22 cellular contexts compared by ENCODE assay signal in the genomic region with DNA sequence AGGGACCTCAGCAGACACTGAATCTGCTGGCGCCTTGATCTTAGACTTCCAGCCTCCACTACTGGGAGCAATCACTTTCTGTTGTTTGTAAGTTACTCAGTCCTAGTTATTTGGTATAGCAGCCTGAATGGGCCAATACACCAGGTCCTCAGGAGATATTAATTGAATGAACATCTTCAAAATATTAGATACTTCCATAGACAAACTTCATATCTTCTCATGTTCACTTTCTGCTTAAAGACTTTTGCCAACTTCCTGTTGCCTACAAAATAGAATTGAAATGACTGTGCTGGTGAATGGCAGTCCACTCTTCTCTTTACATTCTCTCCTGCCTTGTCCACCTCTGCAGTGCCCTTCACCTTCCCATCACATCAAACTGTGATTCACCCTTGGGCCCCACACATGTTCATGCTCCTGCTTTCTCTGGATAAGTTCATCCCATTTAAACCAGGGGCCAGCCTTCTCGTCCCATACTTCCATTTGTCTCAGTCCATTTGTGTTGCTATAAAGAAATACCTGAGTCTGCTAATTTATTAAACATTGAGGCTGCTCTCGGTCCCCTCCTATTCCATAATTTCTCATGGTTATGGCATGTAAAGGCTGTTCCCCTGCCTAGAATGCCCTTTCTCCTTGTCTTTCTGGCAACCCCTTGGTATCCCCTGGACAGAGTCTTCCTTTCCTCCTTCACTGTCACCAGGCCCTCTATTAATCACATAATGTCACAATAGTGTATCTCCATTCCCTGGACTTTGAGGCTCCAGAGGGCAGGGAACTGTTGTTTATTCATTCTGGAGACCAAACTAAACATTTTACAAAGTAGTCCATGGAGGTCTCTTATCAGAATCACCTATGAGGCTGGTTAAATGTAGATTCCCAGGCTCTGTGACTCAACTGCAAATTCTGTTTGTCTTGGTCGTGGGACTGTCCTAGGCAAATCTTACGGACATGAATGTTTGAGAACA.
A peak's percentile ranks its signal among the peaks of the same experiment; 100 is the strongest.
DNase-seq lines count a peak whose midpoint lies in the region; ATAC-seq and TF ChIP-seq lines count a peak whose summit lies in the region.
"Had no signal": no experiment of that assay in that cellular context is flagged by ENCODE, and none has a peak within 500 bp of the region (broad histone marks: within the 10 kb centered on the region; RNA-seq: fewer than 3 reads in every experiment).

No MANE protein-coding gene starts in this region.

- H3K36me3 Mint-ChIP-seq in WTC11 = no peaks in the 10 kb centered on the region

- H3K36me3 ChIP-seq in Loucy (ENCODE audit: insufficient read depth, low read length) = no peaks in the 10 kb centered on the region
- H3K36me3 ChIP-seq in liver (ENCODE audit: control insufficient read depth in 4 of 4, insufficient read depth in 3 of 4, low read depth in 1 of 4, low read length in 3 of 4) = no peaks in the 10 kb centered on the region
- H3K36me3 ChIP-seq in subcutaneous abdominal adipose tissue (ENCODE audit: control insufficient read depth in 5 of 5, insufficient read depth in 5 of 5, low read length in 5 of 5) = no peaks in the 10 kb centered on the region
- H3K36me3 ChIP-seq in body of pancreas (replicated peaks in 1 of 2; ENCODE audit: insufficient read depth in 1 of 2, low read depth in 2 of 2) = no peaks in the 10 kb centered on the region
- H3K36me3 ChIP-seq: HAP-1 had no signal

- no peaks in the 10 kb centered on the region for H3K27me3 Mint-ChIP-seq in WTC11 (ENCODE audit: low read depth)
- H3K27me3 Mint-ChIP-seq: activated CD4-positive, alpha-beta T cell treated with anti-CD3 and anti-CD28 coated beads, Interleukin-2, amount 10 ng/mL, durations not matched to agents 7 days and 5 days; activated CD8-positive, alpha-beta memory T cell treated with anti-CD3 and anti-CD28 coated beads, Interleukin-2, amount 10 ng/mL, durations not matched to agents 7 days and 5 days; central memory CD8-positive, alpha-beta T cell had no signal

- H3K9me3 Mint-ChIP-seq in WTC11 = peaks cover 7% of the 10 kb centered on the region; the same call in 1 of the 2 replicates
- H3K9me3 Mint-ChIP-seq: central memory CD8-positive, alpha-beta T cell had no signal

- no peak overlapping the region for H3K4me3 ChIP-seq in Loucy (ENCODE audit: low read length, poor library complexity, severe bottlenecking)
- H3K4me3 ChIP-seq in liver (ENCODE audit: low read depth in 1 of 3, low read length in 3 of 3) = no peak overlapping the region
- no peak overlapping the region for H3K4me3 ChIP-seq in subcutaneous abdominal adipose tissue (ENCODE audit: low read depth in 1 of 5, low read length in 5 of 5)
- no peak overlapping the region for H3K4me3 ChIP-seq in body of pancreas
- H3K4me3 ChIP-seq: HAP-1 had no signal

- H3K4me1 ChIP-seq in Loucy (ENCODE audit: insufficient read depth, low read length, poor library complexity, severe bottlenecking) (peaks cover 3% of the 10 kb centered on the region), liver (ENCODE audit: control insufficient read depth in 4 of 4, insufficient read depth in 4 of 4, low read length in 3 of 4) (peaks cover 0 to 10% (median 7%) of the 10 kb centered on the region in 4 donors), subcutaneous abdominal adipose tissue (ENCODE audit: control insufficient read depth in 5 of 5, insufficient read depth in 5 of 5, low read length in 5 of 5) (peaks cover 0 to 24% (median 4%) of the 10 kb centered on the region in 5 donors), body of pancreas (peaks cover 7% of the 10 kb centered on the region)

- DNase-seq in WTC11 (ENCODE audit: low spot score) (no peak), body of pancreas (no peak), NCI-H2081 (lab: John Stamatoyannopoulos, UW) (no peak), iPS-NIHi7 (ENCODE audit: extremely low spot score) (no peak)
- DNase-seq: activated CD4-positive, alpha-beta T cell treated with anti-CD3 and anti-CD28 coated beads, Interleukin-2, amount 10 ng/mL, durations not matched to agents 7 days and 5 days; activated CD8-positive, alpha-beta memory T cell treated with anti-CD3 and anti-CD28 coated beads, Interleukin-2, amount 10 ng/mL, durations not matched to agents 7 days and 5 days; activated naive CD4-positive, alpha-beta T cell treated with anti-CD3 and anti-CD28 coated beads, Interleukin-2, amount 10 ng/mL, durations not matched to agents 7 days and 5 days; amniotic stem cell; Karpas-422; NCI-H1092; NCI-H187; NCI-H526; posterior cingulate gyrus; stimulated activated CD8-positive, alpha-beta memory T cell treated with anti-CD3 and anti-CD28 coated beads, Interleukin-4, amount 100 ng/mL, for 48 hours had no signal

- H3K4me1 Mint-ChIP-seq in WTC11 = peaks cover 12% of the 10 kb centered on the region

- H3K4me3 Mint-ChIP-seq in WTC11 = no peak overlapping the region
- H3K4me3 Mint-ChIP-seq: activated CD4-positive, alpha-beta T cell treated with anti-CD3 and anti-CD28 coated beads, Interleukin-2, amount 10 ng/mL, durations not matched to agents 7 days and 5 days; activated CD8-positive, alpha-beta memory T cell treated with anti-CD3 and anti-CD28 coated beads, Interleukin-2, amount 10 ng/mL, durations not matched to agents 7 days and 5 days; activated naive CD4-positive, alpha-beta T cell treated with anti-CD3 and anti-CD28 coated beads, Interleukin-2, amount 10 ng/mL, durations not matched to agents 7 days and 5 days; central memory CD8-positive, alpha-beta T cell; neural crest cell had no signal

- POLR2A ChIA-PET in WTC11 (lab: Charles Lee) = no interaction called here

- CTCF ChIA-PET in WTC11 (lab: Charles Lee) = no interaction called here

- H3K27me3 ChIP-seq in Loucy (ENCODE audit: insufficient read depth, low read length, poor library complexity, severe bottlenecking) = no peaks in the 10 kb centered on the region
- no peaks in the 10 kb centered on the region for H3K27me3 ChIP-seq in liver (ENCODE audit: control insufficient read depth in 4 of 4, insufficient read depth in 4 of 4, low read length in 3 of 4)
- no peaks in the 10 kb centered on the region for H3K27me3 ChIP-seq in subcutaneous abdominal adipose tissue (ENCODE audit: control insufficient read depth in 5 of 5, insufficient read depth in 4 of 5, low read length in 5 of 5)
- H3K27me3 ChIP-seq in body of pancreas = no peaks in the 10 kb centered on the region

- H3K4me2 ChIP-seq in Loucy (ENCODE audit: low read depth, low read length, poor library complexity, severe bottlenecking) = no peak overlapping the region

- no peaks in the 10 kb centered on the region for H3F3A ChIP-seq in Loucy (ENCODE audit: low read depth)

- ATAC-seq in WTC11 (no peak), body of pancreas (no peak)
- ATAC-seq: activated CD8-positive, alpha-beta memory T cell treated with anti-CD3 and anti-CD28 coated beads, Interleukin-2, amount 10 ng/mL, durations not matched to agents 7 days and 5 days; SK-N-SH treated with all-trans-retinoic acid at 6 μM for 48 hours had no signal

- H3K79me2 ChIP-seq in Loucy (ENCODE audit: insufficient read depth, low read length) = no peaks in the 10 kb centered on the region

- no peaks in the 10 kb centered on the region for H4K20me1 ChIP-seq in Loucy (ENCODE audit: insufficient read depth, low read length, poor library complexity, severe bottlenecking)

- intact Hi-C loops in body of pancreas (cut with DNase I) = no loop called here

- H3K9me3 ChIP-seq in Loucy (ENCODE audit: insufficient read depth, low read depth, low read length) (no peaks in the 10 kb centered on the region), liver (ENCODE audit: control insufficient read depth in 4 of 4, low read length in 3 of 4) (no peaks in the 10 kb centered on the region), subcutaneous abdominal adipose tissue (ENCODE audit: control insufficient read depth in 5 of 5, low read length in 5 of 5) (no peaks in the 10 kb centered on the region), body of pancreas (no peaks in the 10 kb centered on the region)

- no peak overlapping the region for H3K27ac ChIP-seq in liver (ENCODE audit: low read depth in 1 of 2, low read length in 2 of 2)
- H3K27ac ChIP-seq in subcutaneous abdominal adipose tissue (ENCODE audit: low read depth, low read length) = peak overlapping the region; percentile 27
- peak overlapping the region in 2 of 4 donors; percentile 18 to 48 for H3K27ac ChIP-seq in body of pancreas
- H3K27ac ChIP-seq: C4-2B had no signal

- no peak overlapping the region for H3K27ac Mint-ChIP-seq in WTC11
- H3K27ac Mint-ChIP-seq: activated CD4-positive, alpha-beta T cell treated with anti-CD3 and anti-CD28 coated beads, Interleukin-2, amount 10 ng/mL, durations not matched to agents 7 days and 5 days; activated CD8-positive, alpha-beta memory T cell treated with anti-CD3 and anti-CD28 coated beads, Interleukin-2, amount 10 ng/mL, durations not matched to agents 7 days and 5 days; activated naive CD4-positive, alpha-beta T cell treated with anti-CD3 and anti-CD28 coated beads, Interleukin-2, amount 10 ng/mL, durations not matched to agents 7 days and 5 days had no signal

- no peaks in the 10 kb centered on the region for H3K9me2 ChIP-seq in Loucy (replicated peaks; ENCODE audit: low read depth, low read length)

- TF ChIP-seq POLR2A in body of pancreas (IDR thresholded peaks at IDR 0.05) = no peak

- no peak for TF ChIP-seq CTCF in Loucy (conservative IDR thresholded peaks at IDR 0.05; ENCODE audit: low read length)
- TF ChIP-seq CTCF in WTC11 (IDR thresholded peaks at IDR 0.05) = no peak
- TF ChIP-seq CTCF in liver (IDR thresholded peaks at IDR 0.05; ENCODE audit: low read depth, low read length, missing input control) = no peak
- no peak for TF ChIP-seq CTCF in body of pancreas (IDR thresholded peaks at IDR 0.05)

- H2AFZ ChIP-seq in Loucy (ENCODE audit: low read length) = peak overlapping the region; percentile 7; the same call in 1 of the 2 replicates

- 91% methylated on average over 5 of the region's 5 CpGs for WGBS in liver
- WGBS in body of pancreas, 2 donors = 69 to 70% methylated on average over 5 of the region's 5 CpGs

- no peak for TF ChIP-seq RAD21 in liver (IDR thresholded peaks at IDR 0.05)

- no peak overlapping the region for H3K9ac ChIP-seq in Loucy (ENCODE audit: low read depth, low read length, poor library complexity, severe bottlenecking)
- no peak overlapping the region for H3K9ac ChIP-seq in liver (ENCODE audit: low read depth in 1 of 2, low read length in 2 of 2)
- H3K9ac ChIP-seq in subcutaneous abdominal adipose tissue (ENCODE audit: low read length in 5 of 5) = no peak overlapping the region

TF ChIP-seq in WTC11, 78 proteins besides CTCF, POLR2A, EP300 and RAD21:
- TF ChIP-seq GABPB1 (CRISPR knock-in tag; IDR thresholded peaks at IDR 0.05) (0 out of 2 replicates have a peak, but pooled peaks have one; percentile 20), TCF7 (CRISPR knock-in tag; IDR thresholded peaks at IDR 0.05; ENCODE audit: low read depth) (no peak)

TF ChIP-seq in liver, 16 proteins besides CTCF, POLR2A, EP300 and RAD21 (continues in another document):
- TF ChIP-seq GABPA (IDR thresholded peaks at IDR 0.05 in 1 of 2, conservative IDR thresholded peaks at IDR 0.05 in 1 of 2) (no peak), HNF4G (IDR thresholded peaks at IDR 0.05) (no peak), SP1 (IDR thresholded peaks at IDR 0.05) (peak; percentile 16), RXRA (IDR thresholded peaks at IDR 0.05) (peak; percentile 7 to 9)
- TF ChIP-seq, protein P1, sequence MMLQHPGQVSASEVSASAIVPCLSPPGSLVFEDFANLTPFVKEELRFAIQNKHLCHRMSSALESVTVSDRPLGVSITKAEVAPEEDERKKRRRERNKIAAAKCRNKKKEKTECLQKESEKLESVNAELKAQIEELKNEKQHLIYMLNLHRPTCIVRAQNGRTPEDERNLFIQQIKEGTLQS (IDR thresholded peaks at IDR 0.05) = no peak
